ENCODE assay signal across 9 cellular contexts in genomic region chr15:77021803-77022381, GRCh38. TPM values are rescaled to one million over a fixed set of nuclear protein-coding genes. Genes with fewer than 3 reads are reported as not detected.
A peak's percentile ranks its signal among the peaks of the same experiment; 100 is the strongest.
DNase-seq lines count a peak whose midpoint lies in the region; ATAC-seq and TF ChIP-seq lines count a peak whose summit lies in the region.
"Had no signal": no experiment of that assay in that cellular context is flagged by ENCODE, and none has a peak within 500 bp of the region (broad histone marks: within the 10 kb centered on the region; RNA-seq: fewer than 3 reads in every experiment).

No MANE protein-coding gene starts in this region.

- no peak overlapping the region for H2AFZ ChIP-seq in OCI-LY7 (ENCODE audit: low read length)

- H3K27ac ChIP-seq in Peyer's patch (peak overlapping the region in 3 of 4 donors; percentile 45 to 60 (median 55)), OCI-LY7 (ENCODE audit: low read depth, low read length, poor library complexity, severe bottlenecking) (no peak overlapping the region)

- POLR2A ChIA-PET in OCI-LY7 (lab: Charles Lee) = interaction anchor here (0.7 kb wide), 1 partner anchor 16 kb away, joined by 3 read pairs; no protein-coding TSS in a partner anchor

- no peaks in the 10 kb centered on the region for H3K79me2 ChIP-seq in OCI-LY7 (ENCODE audit: insufficient read depth, low read depth, low read length)

- intact Hi-C loops in sciatic nerve (cut with DNase I) = no loop called here
- intact Hi-C loops in OCI-LY7 (cut with micrococcal nuclease; ENCODE audit: unreplicated experiment) = loop anchor here (5.0 kb wide), 1 partner anchor 50 kb away; no protein-coding TSS in a partner anchor

- H3K36me3 ChIP-seq in Peyer's patch = no peaks in the 10 kb centered on the region
- no peaks in the 10 kb centered on the region for H3K36me3 ChIP-seq in adipocyte (ENCODE audit: control insufficient read depth, insufficient read depth, low read length, severe bottlenecking)
- no peaks in the 10 kb centered on the region for H3K36me3 ChIP-seq in OCI-LY7 (ENCODE audit: insufficient read depth, low read length)

- no peak for TF ChIP-seq CTCF in Peyer's patch (IDR thresholded peaks at IDR 0.05)
- no peak for TF ChIP-seq CTCF in OCI-LY7 (conservative IDR thresholded peaks at IDR 0.05; ENCODE audit: low read length)

- H3K9me3 ChIP-seq in Peyer's patch (no peaks in the 10 kb centered on the region), adipocyte (ENCODE audit: control insufficient read depth, low read length) (no peaks in the 10 kb centered on the region), OCI-LY7 (ENCODE audit: low read length) (no peaks in the 10 kb centered on the region)

- BruUV-seq in OCI-LY7 (replicated peaks; lab: Mats Ljungman, UMichigan) = no TSS peak

- TF ChIP-seq POLR2A in Peyer's patch (IDR thresholded peaks at IDR 0.05) = no peak

- CTCF ChIA-PET in OCI-LY7 (lab: Charles Lee; ENCODE audit: unreplicated experiment) = no interaction called here

- no peak overlapping the region for H3K4me2 ChIP-seq in OCI-LY7 (ENCODE audit: low read length)

- no peaks in the 10 kb centered on the region for H4K20me1 ChIP-seq in OCI-LY7 (ENCODE audit: insufficient read depth, low read length)

- no peak overlapping the region for H3K4me3 ChIP-seq in Peyer's patch
- H3K4me3 ChIP-seq in adipocyte (ENCODE audit: low read length) = no peak overlapping the region
- H3K4me3 ChIP-seq in OCI-LY7 (ENCODE audit: low read depth, low read length, poor library complexity, severe bottlenecking) = no peak overlapping the region

- peak; percentile 32 for DNase-seq in GM04504 (ENCODE audit: low read depth)
- DNase-seq in Peyer's patch = peak; percentile 35 to 74 (median 47)
- peak; percentile 57 for DNase-seq in adipocyte (ENCODE audit: low read depth)
- DNase-seq in sciatic nerve (ENCODE audit: low spot score) = no peak
- DNase-seq in OCI-LY7 (ENCODE audit: low spot score) = no peak
- no peak for DNase-seq in NCI-H2107 treated with DMSO at 0.1 percent for 48 hours (lab: John Stamatoyannopoulos, UW; ENCODE audit: unreplicated experiment)

- H3K9me2 ChIP-seq in OCI-LY7 (ENCODE audit: insufficient read depth, low read length) = no peaks in the 10 kb centered on the region

- ATAC-seq in sciatic nerve (peak; percentile 40), HG03457 (IDR thresholded peaks at IDR 0.05; ENCODE audit: unreplicated experiment) (no peak), GM19328 (IDR thresholded peaks at IDR 0.05; ENCODE audit: unreplicated experiment) (no peak)
- ATAC-seq: Panc1 had no signal

- H3K27me3 ChIP-seq in Peyer's patch (no peaks in the 10 kb centered on the region), adipocyte (replicated peaks; ENCODE audit: control insufficient read depth, insufficient read depth, low read length) (peaks cover 16% of the 10 kb centered on the region)

- H3K4me1 ChIP-seq in Peyer's patch (peaks cover 0 to 15% (median 3%) of the 10 kb centered on the region in 4 donors), adipocyte (ENCODE audit: control insufficient read depth, insufficient read depth, low read length) (peaks cover 10% of the 10 kb centered on the region), OCI-LY7 (ENCODE audit: insufficient read depth, low read length, poor library complexity, severe bottlenecking) (peaks cover 18% of the 10 kb centered on the region)

- H3K9ac ChIP-seq in adipocyte (ENCODE audit: low read length) = peak overlapping the region; percentile 19

RNA-seq across cellular contexts. Expression of gene PSTPIP1, which starts 27.0 kb away (rescaled TPM):
- total RNA-seq in Peyer's patch (10 to 100 TPM in 3 of 4 donors, 1 to 10 TPM in 1; 6.3 to 40.4 (median 19.5) TPM), sciatic nerve (17.7 TPM), OCI-LY7 (2022) (23.6 and 27.4 TPM in 2 replicates)
- 1.5 and 1.8 TPM in 2 replicates for total RNA-seq in OCI-LY7 (2014; rRNA removed; shearing (Covaris generic))

RNA-seq across cellular contexts. Expression of gene TSPAN3, which starts 49.0 kb away (rescaled TPM):
- 100 to 1,000 TPM in 3 of 4 donors, 10 to 100 TPM in 1; 92.4 to 778 (median 563) TPM for total RNA-seq in Peyer's patch
- total RNA-seq in sciatic nerve = 150 TPM
- 32.3 and 35.2 TPM in 2 replicates for total RNA-seq in OCI-LY7 (2014; rRNA removed; shearing (Covaris generic))
- 42.5 and 47.2 TPM in 2 replicates for total RNA-seq in OCI-LY7 (2022)

Comparison
In these comparisons a context has a peak if more than half of its experiments do, and no peak if none do; other contexts are left out.
1. DNase-seq: peak in GM04504 (single experiment), Peyer's patch (3 of 3) and adipocyte (single experiment); none in sciatic nerve (single experiment), OCI-LY7 (single experiment) and NCI-H2107 treated with DMSO at 0.1 percent for 48 hours (single experiment).